Comparison of ENCODE assay signal across 8 cellular contexts in genomic region chr10:112950714-112951348, GRCh38.
DNase-seq lines count a peak whose midpoint lies in the region; ATAC-seq and TF ChIP-seq lines count a peak whose summit lies in the region.

No MANE protein-coding gene starts in this region.

- no peaks in the 10 kb centered on the region for H3K36me3 ChIP-seq in brain microvascular endothelial cell (replicated peaks)

- H3K27ac ChIP-seq in RWPE1 = peak overlapping the region; percentile 97
- H3K27ac ChIP-seq in brain microvascular endothelial cell = peak overlapping the region; percentile 93
- peak overlapping the region; percentile 84 for H3K27ac ChIP-seq in layer of hippocampus (ENCODE audit: low read depth, low read length)

- H3K4me3 Mint-ChIP-seq in stimulated activated effector memory CD8-positive, alpha-beta T cell treated with anti-CD3 and anti-CD28 coated beads, Interleukin-12 subunit alpha, Interleukin-12 subunit beta, amount 100 ng/mL, for 72 hours = peak overlapping the region; percentile 94

- no peak for TF ChIP-seq CTCF in RWPE1 (conservative IDR thresholded peaks at IDR 0.05; ENCODE audit: low read depth)
- no peak for TF ChIP-seq CTCF in brain microvascular endothelial cell (IDR thresholded peaks at IDR 0.05; ENCODE audit: low read depth, low read length, missing control alignments)

- H3K36me3 Mint-ChIP-seq in stimulated activated effector memory CD8-positive, alpha-beta T cell treated with anti-CD3 and anti-CD28 coated beads, Interleukin-12 subunit alpha, Interleukin-12 subunit beta, amount 100 ng/mL, for 72 hours = no peaks in the 10 kb centered on the region

- DNase-seq in NCI-H510A treated with DMSO at 0.1 percent for 48 hours (lab: John Stamatoyannopoulos, UW) (peak; percentile 56), NCI-H510A (lab: John Stamatoyannopoulos, UW) (no peak), RWPE1 (ENCODE audit: low spot score) (no peak), brain microvascular endothelial cell (no peak)
- DNase-seq in stimulated activated effector memory CD8-positive, alpha-beta T cell treated with anti-CD3 and anti-CD28 coated beads, Interleukin-12 subunit alpha, Interleukin-12 subunit beta, amount 100 ng/mL, for 72 hours (ENCODE audit: low spot score in 2 of 2) = no peak

- H3K4me3 ChIP-seq in brain microvascular endothelial cell (ENCODE audit: low read depth, low read length) = peak overlapping the region; percentile 77

- CTCF ChIA-PET in RWPE1 (lab: Yijun Ruan, JAX) = interaction anchor here (0.6 to 1.4 kb wide), 3 partner anchors 192 to 1000 kb away, joined by 3 to 4 read pairs (median 3); no protein-coding TSS in a partner anchor

- H3K4me1 Mint-ChIP-seq in stimulated activated effector memory CD8-positive, alpha-beta T cell treated with anti-CD3 and anti-CD28 coated beads, Interleukin-12 subunit alpha, Interleukin-12 subunit beta, amount 100 ng/mL, for 72 hours = peaks cover 40% of the 10 kb centered on the region

- no peaks in the 10 kb centered on the region for H3K9me3 Mint-ChIP-seq in stimulated activated effector memory CD8-positive, alpha-beta T cell treated with anti-CD3 and anti-CD28 coated beads, Interleukin-12 subunit alpha, Interleukin-12 subunit beta, amount 100 ng/mL, for 72 hours

- no peaks in the 10 kb centered on the region for H3K27me3 ChIP-seq in brain microvascular endothelial cell (replicated peaks)
- H3K27me3 ChIP-seq in layer of hippocampus (ENCODE audit: control insufficient read depth, insufficient read depth, low read length) = no peaks in the 10 kb centered on the region

- peak overlapping the region; percentile 83 for H3K27ac Mint-ChIP-seq in stimulated activated effector memory CD8-positive, alpha-beta T cell treated with anti-CD3 and anti-CD28 coated beads, Interleukin-12 subunit alpha, Interleukin-12 subunit beta, amount 100 ng/mL, for 72 hours

- peak; percentile 6 for ATAC-seq in stimulated activated effector memory CD8-positive, alpha-beta T cell treated with anti-CD3 and anti-CD28 coated beads, Interleukin-12 subunit alpha, Interleukin-12 subunit beta, amount 100 ng/mL, for 72 hours
- no peak for ATAC-seq in GM18873 (IDR thresholded peaks at IDR 0.05; ENCODE audit: low FRiP score, unreplicated experiment)
- no peak for ATAC-seq in HG03565 (IDR thresholded peaks at IDR 0.05; ENCODE audit: unreplicated experiment)

- POLR2A ChIA-PET in RWPE1 (lab: Yijun Ruan, JAX; ENCODE audit: low non-redundant PET) = interaction anchor here (0.6 kb wide), 2 partner anchors 43 to 141 kb away, joined by 3 read pairs; no protein-coding TSS in a partner anchor

- in situ Hi-C loops in brain microvascular endothelial cell (cut with HindIII; ENCODE audit: low pct_ligation_motif_present, low sequenced_read_pairs) = no loop called here
